In the genomic region with DNA sequence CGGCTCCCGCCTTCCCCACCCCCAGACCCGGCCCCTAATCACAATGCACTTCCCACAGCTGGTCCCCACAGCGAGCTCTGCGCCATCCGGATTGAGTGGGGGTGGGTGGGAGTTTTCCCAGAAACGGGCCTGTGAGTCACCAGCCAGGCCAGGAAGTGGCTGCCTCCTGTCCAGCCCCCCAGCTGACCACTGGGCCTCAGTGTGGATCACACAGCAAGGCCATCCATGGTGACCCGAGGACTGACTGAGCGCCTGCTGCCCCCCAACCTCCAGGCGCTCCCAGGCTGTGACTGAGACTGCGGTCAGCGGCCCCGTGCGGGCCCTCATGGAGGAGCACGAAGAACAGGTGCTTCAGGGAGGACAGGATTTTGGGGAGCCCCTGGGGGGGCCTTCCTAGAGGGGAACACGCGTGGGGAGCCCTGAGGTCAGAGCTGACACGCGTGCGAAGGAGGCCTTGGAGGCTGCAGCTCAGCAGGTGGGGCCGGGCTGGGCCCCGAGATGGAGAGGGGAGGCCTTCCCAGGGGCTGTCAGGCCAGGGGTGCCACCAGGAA, we compare ENCODE assay signal across 13 cellular contexts. TPM values are rescaled to one million over a fixed set of nuclear protein-coding genes. Genes with fewer than 3 reads are reported as not detected.
DNase-seq lines count a peak whose midpoint lies in the region; ATAC-seq and TF ChIP-seq lines count a peak whose summit lies in the region.
"Had no signal": no experiment of that assay in that cellular context is flagged by ENCODE, and none has a peak within 500 bp of the region (broad histone marks: within the 10 kb centered on the region; RNA-seq: fewer than 3 reads in every experiment).

No MANE protein-coding gene starts in this region.

- ATAC-seq in omental fat pad (ENCODE audit: low FRiP score) = peak; percentile 13
- ATAC-seq: activated CD4-positive, alpha-beta T cell treated with anti-CD3 and anti-CD28 coated beads for 36 hours had no signal

- H3K27ac ChIP-seq in substantia nigra (ENCODE audit: low read depth, low read length, poor library complexity, severe bottlenecking) = no peak overlapping the region

- no peak for TF ChIP-seq CTCF in AG09319 (IDR thresholded peaks at IDR 0.05; ENCODE audit: low read depth, low read length)
- TF ChIP-seq CTCF in omental fat pad (IDR thresholded peaks at IDR 0.05) = no peak

- DNase-seq in AG09319 (ENCODE audit: extremely low read depth, low read depth) (peak; percentile 32), RPMI7951 (ENCODE audit: low read depth) (peak; percentile 72), fibroblast of the conjunctiva (ENCODE audit: low read depth) (peak; percentile 12), omental fat pad (ENCODE audit: low spot score) (no peak), RKO (ENCODE audit: low spot score) (no peak), NCI-H187 treated with DMSO at 0.1 percent for 48 hours (lab: John Stamatoyannopoulos, UW) (no peak), substantia nigra (lab: John Stamatoyannopoulos, UW) (no peak)
- no peak for DNase-seq in stimulated activated CD4-positive, alpha-beta T cell treated with anti-CD3 and anti-CD28 coated beads, Interleukin-15, amount 100 ng/mL, for 24 hours
- DNase-seq: activated CD4-positive, alpha-beta T cell treated with anti-CD3 and anti-CD28 coated beads for 36 hours; activated naive CD8-positive, alpha-beta T cell treated with anti-CD3 and anti-CD28 coated beads, Interleukin-2, amount 10 ng/mL, durations not matched to agents 7 days and 5 days; AML-193; RPMI8226; stimulated activated CD4-positive, alpha-beta T cell treated with anti-CD3 and anti-CD28 coated beads, Interleukin-2, amount 100 ng/mL, for 24 hours had no signal

RNA-seq across cellular contexts. Expression of gene EGFL7, which starts 48.3 kb away (rescaled TPM):
- total RNA-seq in RPMI7951 (2014; rRNA removed; shearing (Covaris generic)) = 1.6 and 4.1 TPM in 2 replicates
- total RNA-seq in omental fat pad = 100 to 1,000 TPM in 3 of 4 donors, 10 to 100 TPM in 1; 50.6 to 274 (median 145) TPM

Comparison
In these comparisons a context has a peak if more than half of its experiments do, and no peak if none do; other contexts are left out.
1. DNase-seq: peak in AG09319 (single experiment), RPMI7951 (single experiment) and fibroblast of the conjunctiva (single experiment); none in omental fat pad (single experiment), RKO (single experiment), NCI-H187 treated with DMSO at 0.1 percent for 48 hours (single experiment), substantia nigra (0 of 49) and stimulated activated CD4-positive, alpha-beta T cell treated with anti-CD3 and anti-CD28 coated beads, Interleukin-15, amount 100 ng/mL, for 24 hours (single experiment).
2. RNA of gene EGFL7, which starts 48.3 kb away (total RNA-seq): 50.6 to 274 TPM in omental fat pad; 1.6 to 4.1 TPM in RPMI7951; every median in the first group is over 10 times any median in the second.